Comparison of ENCODE assay signal across 26 cellular contexts in the genomic region with DNA sequence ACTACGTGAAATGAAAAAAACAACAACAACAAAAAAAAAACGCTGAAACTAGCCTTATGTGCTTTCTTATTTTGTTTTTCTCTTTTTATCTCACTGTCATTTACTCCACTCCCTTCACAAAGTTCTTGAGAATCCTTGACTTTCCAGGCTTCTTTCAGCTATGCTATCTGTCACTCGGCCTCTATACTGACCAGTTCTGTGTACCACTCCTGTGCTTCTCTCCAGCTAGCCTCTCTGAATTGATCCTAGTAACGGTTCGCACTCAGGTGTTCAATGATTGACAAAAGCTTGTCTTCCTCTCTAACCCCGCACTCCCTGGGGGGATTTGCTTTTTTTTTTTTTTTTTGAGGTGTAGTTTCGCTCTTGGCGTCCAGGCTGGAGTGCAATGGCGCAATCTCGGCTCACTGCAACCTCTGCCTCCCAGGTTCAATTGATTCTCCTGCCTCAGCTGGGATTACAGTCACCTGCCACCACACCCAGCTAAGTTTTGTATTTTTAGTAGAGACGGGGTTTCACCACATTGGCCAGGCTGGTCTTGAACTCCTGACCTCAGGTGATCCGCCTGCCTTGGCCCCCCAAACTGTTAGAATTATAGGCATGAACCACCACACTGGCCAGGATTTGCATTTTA. TPM values are rescaled to one million over a fixed set of nuclear protein-coding genes. Genes with fewer than 3 reads are reported as not detected.
"Had no signal": no experiment of that assay in that cellular context is flagged by ENCODE, and none has a peak within 500 bp of the region (broad histone marks: within the 10 kb centered on the region; RNA-seq: fewer than 3 reads in every experiment).

No MANE protein-coding gene starts in this region.

- DNase-seq: colonic mucosa; cortex of kidney; effector CD8-positive, alpha-beta T cell; effector memory CD8-positive, alpha-beta T cell; endodermal cell; erythroblast; esophagus squamous epithelium; foreskin fibroblast; foreskin melanocyte; gastrocnemius medialis; glutamatergic neuron; head of caudate nucleus; heart right ventricle; hippocampal formation; left cardiac atrium; left ventricle myocardium inferior; lower lobe of right lung; mesenchymal stem cell; naive thymus-derived CD4-positive, alpha-beta T cell had no signal

- H3K9me3 ChIP-seq: colonic mucosa, esophagus squamous epithelium, gastrocnemius medialis, heart right ventricle, left ventricle myocardium inferior, lower lobe of right lung had no signal

- H3K4me1 ChIP-seq: colonic mucosa, esophagus squamous epithelium, lower lobe of right lung had no signal

- H3K36me3 ChIP-seq: colonic mucosa, esophagus squamous epithelium, left ventricle myocardium inferior, lower lobe of right lung had no signal

- H3K27ac ChIP-seq: colonic mucosa, epithelial cell of prostate, esophagus squamous epithelium, heart right ventricle, left ventricle myocardium inferior, lower lobe of right lung had no signal

- ATAC-seq: effector memory CD8-positive, alpha-beta T cell; esophagus mucosa; gastrocnemius medialis; heart right ventricle; left cardiac atrium; lower lobe of right lung; naive thymus-derived CD4-positive, alpha-beta T cell had no signal

- H3K27me3 ChIP-seq: colonic mucosa, esophagus squamous epithelium, gastrocnemius medialis, heart right ventricle had no signal

- FAIRE-seq: endometrium, islet of Langerhans, keratinocyte had no signal

- H3K4me3 ChIP-seq: colonic mucosa, esophagus squamous epithelium, gastrocnemius medialis, heart right ventricle, left ventricle myocardium inferior, lower lobe of right lung had no signal

RNA-seq across cellular contexts. Expression of a gene that starts 31.8 kb away (rescaled TPM):
- total RNA-seq: endodermal cell; kidney epithelial cell; lower lobe of right lung; mononuclear cell; naive thymus-derived CD4-positive, alpha-beta T cell had no signal
- polyA plus RNA-seq: naive thymus-derived CD4-positive, alpha-beta T cell had no signal
